In the genomic region with DNA sequence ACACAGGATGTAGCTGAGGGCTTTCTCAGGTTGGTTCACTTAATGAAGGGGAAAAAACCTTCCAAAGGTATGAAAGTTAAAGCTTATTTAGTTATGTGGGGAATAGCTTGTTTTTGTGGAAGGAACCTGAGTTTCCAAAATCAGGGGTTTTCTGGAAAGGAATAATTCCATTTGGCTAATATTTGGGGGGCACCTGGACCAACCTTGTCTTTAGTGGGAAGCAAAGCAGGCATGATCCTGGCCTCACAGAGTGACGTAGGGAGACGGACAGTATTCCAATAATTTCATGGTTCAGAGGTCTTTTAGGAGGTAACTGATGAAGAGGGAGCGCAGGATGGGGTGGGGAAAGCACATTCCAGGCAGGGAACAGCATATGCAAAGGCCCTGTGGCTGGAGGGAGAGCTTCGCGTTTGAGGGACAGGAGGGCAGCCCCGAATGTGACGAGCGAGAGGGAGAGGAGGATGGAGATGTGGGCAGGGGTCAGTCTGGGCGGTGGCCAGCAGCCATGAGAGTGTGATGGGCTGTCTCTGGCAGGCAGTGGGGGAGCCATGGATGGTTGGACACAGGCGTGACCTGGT, we compare ENCODE assay signal across 1 cellular context.
TF ChIP-seq lines count a peak whose summit lies in the region.

No MANE protein-coding gene starts in this region.

TF ChIP-seq in HepG2, 621 proteins besides CTCF, POLR2A, EP300 and RAD21 (continued from another document and continues in another):
- TF ChIP-seq, protein P1, sequence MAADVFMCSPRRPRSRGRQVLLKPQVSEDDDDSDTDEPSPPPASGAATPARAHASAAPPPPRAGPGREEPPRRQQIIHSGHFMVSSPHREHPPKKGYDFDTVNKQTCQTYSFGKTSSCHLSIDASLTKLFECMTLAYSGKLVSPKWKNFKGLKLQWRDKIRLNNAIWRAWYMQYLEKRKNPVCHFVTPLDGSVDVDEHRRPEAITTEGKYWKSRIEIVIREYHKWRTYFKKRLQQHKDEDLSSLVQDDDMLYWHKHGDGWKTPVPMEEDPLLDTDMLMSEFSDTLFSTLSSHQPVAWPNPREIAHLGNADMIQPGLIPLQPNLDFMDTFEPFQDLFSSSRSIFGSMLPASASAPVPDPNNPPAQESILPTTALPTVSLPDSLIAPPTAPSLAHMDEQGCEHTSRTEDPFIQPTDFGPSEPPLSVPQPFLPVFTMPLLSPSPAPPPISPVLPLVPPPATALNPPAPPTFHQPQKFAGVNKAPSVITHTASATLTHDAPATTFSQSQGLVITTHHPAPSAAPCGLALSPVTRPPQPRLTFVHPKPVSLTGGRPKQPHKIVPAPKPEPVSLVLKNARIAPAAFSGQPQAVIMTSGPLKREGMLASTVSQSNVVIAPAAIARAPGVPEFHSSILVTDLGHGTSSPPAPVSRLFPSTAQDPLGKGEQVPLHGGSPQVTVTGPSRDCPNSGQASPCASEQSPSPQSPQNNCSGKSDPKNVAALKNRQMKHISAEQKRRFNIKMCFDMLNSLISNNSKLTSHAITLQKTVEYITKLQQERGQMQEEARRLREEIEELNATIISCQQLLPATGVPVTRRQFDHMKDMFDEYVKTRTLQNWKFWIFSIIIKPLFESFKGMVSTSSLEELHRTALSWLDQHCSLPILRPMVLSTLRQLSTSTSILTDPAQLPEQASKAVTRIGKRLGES (CRISPR knock-in tag; IDR thresholded peaks at IDR 0.05; ENCODE audit: borderline replicate concordance), result no peak
- TF ChIP-seq, protein P2, sequence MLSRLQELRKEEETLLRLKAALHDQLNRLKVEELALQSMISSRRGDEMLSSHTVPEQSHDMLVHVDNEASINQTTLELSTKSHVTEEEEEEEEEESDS (CRISPR knock-in tag; IDR thresholded peaks at IDR 0.05; ENCODE audit: borderline replicate concordance), result no peak
- TF ChIP-seq, protein P3, sequence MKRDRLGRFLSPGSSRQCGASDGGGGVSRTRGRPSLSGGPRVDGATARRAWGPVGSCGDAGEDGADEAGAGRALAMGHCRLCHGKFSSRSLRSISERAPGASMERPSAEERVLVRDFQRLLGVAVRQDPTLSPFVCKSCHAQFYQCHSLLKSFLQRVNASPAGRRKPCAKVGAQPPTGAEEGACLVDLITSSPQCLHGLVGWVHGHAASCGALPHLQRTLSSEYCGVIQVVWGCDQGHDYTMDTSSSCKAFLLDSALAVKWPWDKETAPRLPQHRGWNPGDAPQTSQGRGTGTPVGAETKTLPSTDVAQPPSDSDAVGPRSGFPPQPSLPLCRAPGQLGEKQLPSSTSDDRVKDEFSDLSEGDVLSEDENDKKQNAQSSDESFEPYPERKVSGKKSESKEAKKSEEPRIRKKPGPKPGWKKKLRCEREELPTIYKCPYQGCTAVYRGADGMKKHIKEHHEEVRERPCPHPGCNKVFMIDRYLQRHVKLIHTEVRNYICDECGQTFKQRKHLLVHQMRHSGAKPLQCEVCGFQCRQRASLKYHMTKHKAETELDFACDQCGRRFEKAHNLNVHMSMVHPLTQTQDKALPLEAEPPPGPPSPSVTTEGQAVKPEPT (CRISPR knock-in tag; IDR thresholded peaks at IDR 0.05; ENCODE audit: low read depth), result no peak
- TF ChIP-seq NFIC (IDR thresholded peaks at IDR 0.05; ENCODE audit: low read length) (no peak), ZFY (CRISPR knock-in tag; IDR thresholded peaks at IDR 0.05) (no peak), KDM5A (IDR thresholded peaks at IDR 0.05; ENCODE audit: borderline replicate concordance, low read length) (no peak), TP53 (CRISPR knock-in tag; conservative IDR thresholded peaks at IDR 0.05) (no peak), NR2C2 (CRISPR knock-in tag; IDR thresholded peaks at IDR 0.05; ENCODE audit: borderline replicate concordance) (no peak), TBP (CRISPR knock-in tag; IDR thresholded peaks at IDR 0.05) (no peak), ZNF274 (CRISPR knock-in tag; IDR thresholded peaks at IDR 0.05) (no peak), CCAR2 (optimal IDR thresholded peaks at IDR 0.05; ENCODE audit: low read depth, low read length) (no peak), ZNF253 (CRISPR knock-in tag; IDR thresholded peaks at IDR 0.05; ENCODE audit: borderline replicate concordance) (no peak), HOXA9 (CRISPR knock-in tag; IDR thresholded peaks at IDR 0.05; ENCODE audit: borderline replicate concordance) (no peak), CAMTA2 (CRISPR knock-in tag; IDR thresholded peaks at IDR 0.05; ENCODE audit: borderline replicate concordance) (no peak), DR1 (CRISPR knock-in tag; IDR thresholded peaks at IDR 0.05) (no peak), ZNF850 (CRISPR knock-in tag; conservative IDR thresholded peaks at IDR 0.05) (no peak), HNRNPLL (IDR thresholded peaks at IDR 0.05; ENCODE audit: low read depth, low read length, poor library complexity, severe bottlenecking) (no peak), ZFP90 (CRISPR knock-in tag; IDR thresholded peaks at IDR 0.05; ENCODE audit: borderline replicate concordance) (no peak), RFX1 (IDR thresholded peaks at IDR 0.05) (no peak), ZBTB7B (CRISPR knock-in tag; IDR thresholded peaks at IDR 0.05) (no peak), ZNF891 (CRISPR knock-in tag; IDR thresholded peaks at IDR 0.05) (no peak), ASH2L (IDR thresholded peaks at IDR 0.05; ENCODE audit: insufficient read length, low read depth, low read length) (no peak), ZNF354B (CRISPR knock-in tag; IDR thresholded peaks at IDR 0.05) (0 out of 2 replicates have a peak, but pooled peaks have one; percentile 17), ZNF292 (CRISPR knock-in tag; IDR thresholded peaks at IDR 0.05; ENCODE audit: borderline replicate concordance, low read depth) (no peak), NR2F6 (IDR thresholded peaks at IDR 0.05) (no peak), NR2F6 (CRISPR knock-in tag; IDR thresholded peaks at IDR 0.05) (no peak), ZFP62 (CRISPR knock-in tag; IDR thresholded peaks at IDR 0.05) (no peak), ATM (IDR thresholded peaks at IDR 0.05; ENCODE audit: borderline replicate concordance) (no peak), SNAPC2 (CRISPR knock-in tag; IDR thresholded peaks at IDR 0.05) (0 out of 2 replicates have a peak, but pooled peaks have one; percentile 60), ZNF713 (CRISPR knock-in tag; IDR thresholded peaks at IDR 0.05) (no peak), HNRNPUL1 (IDR thresholded peaks at IDR 0.05; ENCODE audit: low read depth, low read length) (no peak), ZNF790 (CRISPR knock-in tag; IDR thresholded peaks at IDR 0.05; ENCODE audit: borderline replicate concordance) (peak; percentile 10; the same call in 1 of the 2 replicates), KLF11 (CRISPR knock-in tag; IDR thresholded peaks at IDR 0.05) (no peak), ARID2 (CRISPR knock-in tag; IDR thresholded peaks at IDR 0.05; ENCODE audit: borderline replicate concordance) (0 out of 2 replicates have a peak, but pooled peaks have one; percentile 61), ZNF552 (CRISPR knock-in tag; IDR thresholded peaks at IDR 0.05; ENCODE audit: borderline replicate concordance) (no peak), KDM5B (CRISPR knock-in tag; IDR thresholded peaks at IDR 0.05; ENCODE audit: borderline replicate concordance) (no peak), HOXA3 (CRISPR knock-in tag; IDR thresholded peaks at IDR 0.05) (no peak)
- TF ChIP-seq, protein P4, sequence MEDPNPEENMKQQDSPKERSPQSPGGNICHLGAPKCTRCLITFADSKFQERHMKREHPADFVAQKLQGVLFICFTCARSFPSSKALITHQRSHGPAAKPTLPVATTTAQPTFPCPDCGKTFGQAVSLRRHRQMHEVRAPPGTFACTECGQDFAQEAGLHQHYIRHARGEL (CRISPR knock-in tag; IDR thresholded peaks at IDR 0.05), result 0 out of 2 replicates have a peak, but pooled peaks have one; percentile 22
- TF ChIP-seq, protein P5, sequence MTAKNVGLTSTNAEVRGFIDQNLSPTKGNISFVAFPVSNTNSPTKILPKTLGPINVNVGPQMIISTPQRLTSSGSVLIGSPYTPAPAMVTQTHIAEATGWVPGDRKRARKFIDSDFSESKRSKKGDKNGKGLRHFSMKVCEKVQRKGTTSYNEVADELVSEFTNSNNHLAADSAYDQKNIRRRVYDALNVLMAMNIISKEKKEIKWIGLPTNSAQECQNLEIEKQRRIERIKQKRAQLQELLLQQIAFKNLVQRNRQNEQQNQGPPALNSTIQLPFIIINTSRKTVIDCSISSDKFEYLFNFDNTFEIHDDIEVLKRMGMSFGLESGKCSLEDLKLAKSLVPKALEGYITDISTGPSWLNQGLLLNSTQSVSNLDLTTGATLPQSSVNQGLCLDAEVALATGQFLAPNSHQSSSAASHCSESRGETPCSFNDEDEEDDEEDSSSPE (CRISPR knock-in tag; IDR thresholded peaks at IDR 0.05), result no peak
- TF ChIP-seq, protein P6, sequence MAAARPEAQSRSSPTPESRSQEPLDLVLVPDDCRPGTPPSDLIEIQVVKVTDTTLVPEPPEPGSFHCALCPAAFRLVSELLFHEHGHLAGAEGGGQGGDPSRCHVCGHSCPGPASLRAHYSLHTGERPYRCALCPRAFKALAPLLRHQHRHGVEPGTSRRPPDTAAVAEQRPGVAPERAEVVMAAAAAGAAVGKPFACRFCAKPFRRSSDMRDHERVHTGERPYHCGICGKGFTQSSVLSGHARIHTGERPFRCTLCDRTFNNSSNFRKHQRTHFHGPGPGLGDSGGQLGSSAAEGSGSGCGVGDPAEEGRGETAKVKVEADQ (CRISPR knock-in tag; IDR thresholded peaks at IDR 0.05; ENCODE audit: borderline replicate concordance), result no peak
- TF ChIP-seq, protein P7, sequence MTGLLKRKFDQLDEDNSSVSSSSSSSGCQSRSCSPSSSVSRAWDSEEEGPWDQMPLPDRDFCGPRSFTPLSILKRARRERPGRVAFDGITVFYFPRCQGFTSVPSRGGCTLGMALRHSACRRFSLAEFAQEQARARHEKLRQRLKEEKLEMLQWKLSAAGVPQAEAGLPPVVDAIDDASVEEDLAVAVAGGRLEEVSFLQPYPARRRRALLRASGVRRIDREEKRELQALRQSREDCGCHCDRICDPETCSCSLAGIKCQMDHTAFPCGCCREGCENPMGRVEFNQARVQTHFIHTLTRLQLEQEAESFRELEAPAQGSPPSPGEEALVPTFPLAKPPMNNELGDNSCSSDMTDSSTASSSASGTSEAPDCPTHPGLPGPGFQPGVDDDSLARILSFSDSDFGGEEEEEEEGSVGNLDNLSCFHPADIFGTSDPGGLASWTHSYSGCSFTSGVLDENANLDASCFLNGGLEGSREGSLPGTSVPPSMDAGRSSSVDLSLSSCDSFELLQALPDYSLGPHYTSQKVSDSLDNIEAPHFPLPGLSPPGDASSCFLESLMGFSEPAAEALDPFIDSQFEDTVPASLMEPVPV (CRISPR knock-in tag; IDR thresholded peaks at IDR 0.05), result no peak; the same call in 1 of the 2 replicates
- TF ChIP-seq, protein P8, sequence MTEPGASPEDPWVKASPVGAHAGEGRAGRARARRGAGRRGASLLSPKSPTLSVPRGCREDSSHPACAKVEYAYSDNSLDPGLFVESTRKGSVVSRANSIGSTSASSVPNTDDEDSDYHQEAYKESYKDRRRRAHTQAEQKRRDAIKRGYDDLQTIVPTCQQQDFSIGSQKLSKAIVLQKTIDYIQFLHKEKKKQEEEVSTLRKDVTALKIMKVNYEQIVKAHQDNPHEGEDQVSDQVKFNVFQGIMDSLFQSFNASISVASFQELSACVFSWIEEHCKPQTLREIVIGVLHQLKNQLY (CRISPR knock-in tag; IDR thresholded peaks at IDR 0.05), result no peak
- TF ChIP-seq, protein P9, sequence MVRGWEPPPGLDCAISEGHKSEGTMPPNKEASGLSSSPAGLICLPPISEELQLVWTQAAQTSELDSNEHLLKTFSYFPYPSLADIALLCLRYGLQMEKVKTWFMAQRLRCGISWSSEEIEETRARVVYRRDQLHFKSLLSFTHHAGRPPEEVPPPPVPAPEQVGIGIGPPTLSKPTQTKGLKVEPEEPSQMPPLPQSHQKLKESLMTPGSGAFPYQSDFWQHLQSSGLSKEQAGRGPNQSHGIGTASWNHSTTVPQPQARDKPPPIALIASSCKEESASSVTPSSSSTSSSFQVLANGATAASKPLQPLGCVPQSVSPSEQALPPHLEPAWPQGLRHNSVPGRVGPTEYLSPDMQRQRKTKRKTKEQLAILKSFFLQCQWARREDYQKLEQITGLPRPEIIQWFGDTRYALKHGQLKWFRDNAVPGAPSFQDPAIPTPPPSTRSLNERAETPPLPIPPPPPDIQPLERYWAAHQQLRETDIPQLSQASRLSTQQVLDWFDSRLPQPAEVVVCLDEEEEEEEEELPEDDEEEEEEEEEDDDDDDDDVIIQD (CRISPR knock-in tag; IDR thresholded peaks at IDR 0.05; ENCODE audit: low read depth), result no peak
- TF ChIP-seq, protein P10, sequence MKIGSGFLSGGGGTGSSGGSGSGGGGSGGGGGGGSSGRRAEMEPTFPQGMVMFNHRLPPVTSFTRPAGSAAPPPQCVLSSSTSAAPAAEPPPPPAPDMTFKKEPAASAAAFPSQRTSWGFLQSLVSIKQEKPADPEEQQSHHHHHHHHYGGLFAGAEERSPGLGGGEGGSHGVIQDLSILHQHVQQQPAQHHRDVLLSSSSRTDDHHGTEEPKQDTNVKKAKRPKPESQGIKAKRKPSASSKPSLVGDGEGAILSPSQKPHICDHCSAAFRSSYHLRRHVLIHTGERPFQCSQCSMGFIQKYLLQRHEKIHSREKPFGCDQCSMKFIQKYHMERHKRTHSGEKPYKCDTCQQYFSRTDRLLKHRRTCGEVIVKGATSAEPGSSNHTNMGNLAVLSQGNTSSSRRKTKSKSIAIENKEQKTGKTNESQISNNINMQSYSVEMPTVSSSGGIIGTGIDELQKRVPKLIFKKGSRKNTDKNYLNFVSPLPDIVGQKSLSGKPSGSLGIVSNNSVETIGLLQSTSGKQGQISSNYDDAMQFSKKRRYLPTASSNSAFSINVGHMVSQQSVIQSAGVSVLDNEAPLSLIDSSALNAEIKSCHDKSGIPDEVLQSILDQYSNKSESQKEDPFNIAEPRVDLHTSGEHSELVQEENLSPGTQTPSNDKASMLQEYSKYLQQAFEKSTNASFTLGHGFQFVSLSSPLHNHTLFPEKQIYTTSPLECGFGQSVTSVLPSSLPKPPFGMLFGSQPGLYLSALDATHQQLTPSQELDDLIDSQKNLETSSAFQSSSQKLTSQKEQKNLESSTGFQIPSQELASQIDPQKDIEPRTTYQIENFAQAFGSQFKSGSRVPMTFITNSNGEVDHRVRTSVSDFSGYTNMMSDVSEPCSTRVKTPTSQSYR (CRISPR knock-in tag; IDR thresholded peaks at IDR 0.05; ENCODE audit: borderline replicate concordance), result no peak
